Comparison of ENCODE assay signal across 8 cellular contexts in genomic region chr19:39531834-39532232, GRCh38. TPM values are rescaled to one million over a fixed set of nuclear protein-coding genes. Genes with fewer than 3 reads are reported as not detected.
DNase-seq lines count a peak whose midpoint lies in the region; ATAC-seq and TF ChIP-seq lines count a peak whose summit lies in the region.

No MANE protein-coding gene starts in this region.

- no peak for TF ChIP-seq CTCF in endodermal cell (conservative IDR thresholded peaks at IDR 0.05)
- TF ChIP-seq CTCF in osteocyte (IDR thresholded peaks at IDR 0.05) = no peak

- H3K27ac Mint-ChIP-seq in CD8-positive, alpha-beta memory T cell = peak overlapping the region; percentile 78 to 95 (median 87)
- H3K27ac Mint-ChIP-seq in endodermal cell (peak overlapping the region; percentile 80), osteocyte (ENCODE audit: unreplicated experiment) (peak overlapping the region; percentile 86)

- peaks cover 22 to 39% (median 36%) of the 10 kb centered on the region in 3 donors for H3K4me1 Mint-ChIP-seq in CD8-positive, alpha-beta memory T cell
- H3K4me1 Mint-ChIP-seq in endodermal cell (peaks cover 6% of the 10 kb centered on the region), osteocyte (ENCODE audit: unreplicated experiment) (peaks cover 18% of the 10 kb centered on the region)

- POLR2A ChIA-PET in CD8-positive, alpha-beta memory T cell (lab: Charles Lee) = interaction anchor here (0.7 to 1.6 kb wide), 4 partner anchors 86 to 141 kb away, joined by 3 to 9 read pairs (median 3); partner anchors contain the start of genes MED29, PAF1, RPS16 and SUPT5H

- H3K4me1 ChIP-seq in CD8-positive, alpha-beta memory T cell (ENCODE audit: insufficient read depth, low read length) = peaks cover 14% of the 10 kb centered on the region
- no peaks in the 10 kb centered on the region for H3K4me1 ChIP-seq in endodermal cell (ENCODE audit: control insufficient read depth, insufficient read depth, low read length)

- 44 to 46% methylated on average over 9 to 14 of the region's 14 CpGs for WGBS in endodermal cell (ENCODE audit: insufficient coverage in 1 of 2, insufficient read length in 1 of 2), 2 experiments

- no peaks in the 10 kb centered on the region for H3K9me3 ChIP-seq in CD8-positive, alpha-beta memory T cell (ENCODE audit: low read length)
- peaks cover 7% of the 10 kb centered on the region for H3K9me3 ChIP-seq in endodermal cell (ENCODE audit: control insufficient read depth, low read length)

- H3K27ac ChIP-seq in CD8-positive, alpha-beta memory T cell (ENCODE audit: low read depth, low read length) = peak overlapping the region; percentile 73
- H3K27ac ChIP-seq in endodermal cell (ENCODE audit: low read depth, low read length) = no peak overlapping the region

- peak overlapping the region; percentile 75 for H3K9ac ChIP-seq in endodermal cell (ENCODE audit: extremely low read depth, low read length, poor library complexity, severe bottlenecking)

- no peaks in the 10 kb centered on the region for H3K36me3 ChIP-seq in CD8-positive, alpha-beta memory T cell (ENCODE audit: insufficient read depth, low read length)
- H3K36me3 ChIP-seq in endodermal cell (ENCODE audit: control insufficient read depth, insufficient read depth, low read length) = no peaks in the 10 kb centered on the region

- peak overlapping the region; percentile 89 to 100 (median 93) for H3K4me3 Mint-ChIP-seq in CD8-positive, alpha-beta memory T cell
- H3K4me3 Mint-ChIP-seq in endodermal cell (peak overlapping the region; percentile 79), osteocyte (ENCODE audit: unreplicated experiment) (peak overlapping the region; percentile 90)

- CTCF ChIA-PET in CD8-positive, alpha-beta memory T cell (lab: Charles Lee) = interaction anchor here (0.8 to 3.2 kb wide), 8 partner anchors 19 to 422 kb away, joined by 3 to 22 read pairs (median 9); partner anchors contain the start of genes DLL3 and RPS16

- H3K36me3 Mint-ChIP-seq in CD8-positive, alpha-beta memory T cell = peaks cover 0 to 11% (median 0%) of the 10 kb centered on the region in 3 donors
- H3K36me3 Mint-ChIP-seq in endodermal cell (ENCODE audit: low read depth) (peaks cover 4% of the 10 kb centered on the region), osteocyte (ENCODE audit: unreplicated experiment) (peaks cover 4% of the 10 kb centered on the region)

- DNase-seq in CD8-positive, alpha-beta memory T cell = no peak
- DNase-seq in endodermal cell = no peak
- DNase-seq in osteocyte (ENCODE audit: extremely low spot score, unreplicated experiment) = no peak
- no peak for DNase-seq in MV-4-11 (lab: John Stamatoyannopoulos, UW)
- DNase-seq in NCI-H1417 treated with DMSO at 0.1 percent for 48 hours (lab: John Stamatoyannopoulos, UW) = no peak

- no peaks in the 10 kb centered on the region for H3K27me3 ChIP-seq in CD8-positive, alpha-beta memory T cell (ENCODE audit: insufficient read depth, low read length, poor library complexity, severe bottlenecking)
- no peaks in the 10 kb centered on the region for H3K27me3 ChIP-seq in endodermal cell (ENCODE audit: control insufficient read depth, insufficient read depth, low read length, poor library complexity, severe bottlenecking)

- ATAC-seq in HG02763 (IDR thresholded peaks at IDR 0.05; ENCODE audit: unreplicated experiment) = no peak
- ATAC-seq in GM18868 (IDR thresholded peaks at IDR 0.05; ENCODE audit: unreplicated experiment) = no peak

- peaks cover 0 to 2% of the 10 kb centered on the region in 2 donors for H3K27me3 Mint-ChIP-seq in CD8-positive, alpha-beta memory T cell
- H3K27me3 Mint-ChIP-seq in endodermal cell (ENCODE audit: insufficient read depth) (peaks cover 7% of the 10 kb centered on the region), osteocyte (ENCODE audit: unreplicated experiment) (no peaks in the 10 kb centered on the region)

- peak overlapping the region; percentile 95 for H3K4me3 ChIP-seq in CD8-positive, alpha-beta memory T cell (ENCODE audit: low read length)
- H3K4me3 ChIP-seq in endodermal cell (ENCODE audit: low read length) = peak overlapping the region; percentile 98

- H3K9me3 Mint-ChIP-seq in CD8-positive, alpha-beta memory T cell = no peaks in the 10 kb centered on the region
- H3K9me3 Mint-ChIP-seq in endodermal cell (no peaks in the 10 kb centered on the region), osteocyte (ENCODE audit: unreplicated experiment) (no peaks in the 10 kb centered on the region)

TF ChIP-seq in PFSK-1, 5 proteins besides CTCF, POLR2A, EP300 and RAD21:
- TF ChIP-seq SIN3A (IDR thresholded peaks at IDR 0.05; ENCODE audit: borderline replicate concordance, insufficient read depth, low read length) = no peak
- peak; percentile 31; the same call in 1 of the 2 replicates for TF ChIP-seq TAF1 (IDR thresholded peaks at IDR 0.05; ENCODE audit: borderline replicate concordance, insufficient read depth, low read length)

RNA-seq across cellular contexts. Expression of gene EID2B, which starts 0.8 kb away (rescaled TPM):
- total RNA-seq in CD8-positive, alpha-beta memory T cell = 1 to 10 TPM; 3.4 to 3.7 TPM
- polyA plus RNA-seq in CD8-positive, alpha-beta memory T cell = 8.5 TPM
- polyA plus RNA-seq in PFSK-1 (2012; ENCODE audit: insufficient read length, low read depth) = 1.8 TPM
- 1 to 10 TPM; 1.2 to 3.8 TPM for total RNA-seq in endodermal cell
- 5.4 TPM for polyA plus RNA-seq in endodermal cell (2013, experiment 1 of 2)
- polyA plus RNA-seq in endodermal cell (2013, experiment 2 of 2) = 4.6 TPM
- 3.6 and 4.0 TPM in 2 replicates for total RNA-seq in osteocyte

RNA-seq across cellular contexts. Expression of gene EID2, which starts 8.1 kb away (rescaled TPM):
- 10 to 100 TPM; 14.0 to 15.4 TPM for total RNA-seq in CD8-positive, alpha-beta memory T cell
- polyA plus RNA-seq in CD8-positive, alpha-beta memory T cell = 29.2 TPM
- 18.3 TPM for polyA plus RNA-seq in PFSK-1 (2012; ENCODE audit: insufficient read length, low read depth)
- total RNA-seq in endodermal cell (10 to 100 TPM; 24.0 to 29.7 TPM), osteocyte (16.6 and 18.1 TPM in 2 replicates)
- 28.3 TPM for polyA plus RNA-seq in endodermal cell (2013, experiment 1 of 2)
- 28.5 TPM for polyA plus RNA-seq in endodermal cell (2013, experiment 2 of 2)

RNA-seq across cellular contexts. Expression of gene SELENOV, which starts 16.9 kb away (rescaled TPM):
- total RNA-seq in CD8-positive, alpha-beta memory T cell = not detected
- polyA plus RNA-seq in CD8-positive, alpha-beta memory T cell = not detected
- not detected for polyA plus RNA-seq in PFSK-1 (2012; ENCODE audit: insufficient read length, low read depth)
- 10 to 100 TPM in 1 of 2 donors, 1 to 10 TPM in 1; 8.7 to 15.3 TPM for total RNA-seq in endodermal cell
- 1.9 TPM for polyA plus RNA-seq in endodermal cell (2013, experiment 1 of 2)
- polyA plus RNA-seq in endodermal cell (2013, experiment 2 of 2) = 1.6 TPM
- total RNA-seq in osteocyte = not detected in 2 replicates

RNA-seq across cellular contexts. Expression of gene DLL3, which starts 33.1 kb away (rescaled TPM):
- 1 to 10 TPM in 1 of 2 experiments, under 1 TPM in 1; 0.92 to 1.4 TPM for total RNA-seq in CD8-positive, alpha-beta memory T cell
- polyA plus RNA-seq in CD8-positive, alpha-beta memory T cell = 0.25 TPM
- polyA plus RNA-seq in PFSK-1 (2012; ENCODE audit: insufficient read length, low read depth) = 4.5 TPM
- 1 to 10 TPM; 2.0 to 4.3 TPM for total RNA-seq in endodermal cell
- polyA plus RNA-seq in endodermal cell (2013, experiment 1 of 2) = 46.8 TPM
- 39.5 TPM for polyA plus RNA-seq in endodermal cell (2013, experiment 2 of 2)
- 0.42 and 0.62 TPM in 2 replicates for total RNA-seq in osteocyte

RNA-seq across cellular contexts. Expression of gene TIMM50, which starts 51.2 kb away (rescaled TPM):
- 100 to 1,000 TPM; 131 to 137 TPM for total RNA-seq in CD8-positive, alpha-beta memory T cell
- 47.3 TPM for polyA plus RNA-seq in CD8-positive, alpha-beta memory T cell
- 180 TPM for polyA plus RNA-seq in PFSK-1 (2012; ENCODE audit: insufficient read length, low read depth)
- total RNA-seq in endodermal cell = 10 to 100 TPM; 87.8 to 94.6 TPM
- polyA plus RNA-seq in endodermal cell (2013, experiment 1 of 2) = 83.8 TPM
- 79.7 TPM for polyA plus RNA-seq in endodermal cell (2013, experiment 2 of 2)
- total RNA-seq in osteocyte = 55.9 and 56.0 TPM in 2 replicates
